ENCODE assay signal across 8 cellular contexts in the genomic region with DNA sequence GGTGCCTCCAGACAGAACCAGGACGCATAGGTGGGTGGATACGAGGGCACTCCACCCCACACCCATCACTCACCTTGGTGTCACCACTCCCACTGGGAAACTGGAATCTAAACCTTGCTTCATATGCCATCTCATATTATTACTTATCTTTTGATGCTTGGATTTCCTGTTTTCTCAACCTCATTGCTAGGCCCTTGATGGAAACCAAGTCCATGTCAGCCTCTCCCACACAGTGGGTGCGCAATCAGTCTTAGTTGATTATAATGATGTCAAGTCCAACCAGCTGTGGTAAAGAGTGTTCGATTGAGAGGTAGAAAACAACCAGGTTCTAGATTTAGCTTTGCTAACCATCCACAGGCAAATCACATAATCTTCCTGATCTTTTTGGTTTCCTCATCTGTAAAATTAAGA. TPM values are rescaled to one million over a fixed set of nuclear protein-coding genes. Genes with fewer than 3 reads are reported as not detected.
A peak's percentile ranks its signal among the peaks of the same experiment; 100 is the strongest.
DNase-seq lines count a peak whose midpoint lies in the region; ATAC-seq and TF ChIP-seq lines count a peak whose summit lies in the region.

No MANE protein-coding gene starts in this region.

- peak overlapping the region; percentile 66 to 71 (median 69) for H3K4me3 ChIP-seq in Peyer's patch
- H3K4me3 ChIP-seq in epithelial cell of esophagus (ENCODE audit: low read length) = peak overlapping the region; percentile 69
- peak overlapping the region; percentile 72 for H3K4me3 ChIP-seq in rectal smooth muscle tissue (ENCODE audit: low read length)

- no peak for TF ChIP-seq CTCF in Peyer's patch (IDR thresholded peaks at IDR 0.05)
- TF ChIP-seq CTCF in epithelial cell of esophagus (IDR thresholded peaks at IDR 0.05; ENCODE audit: insufficient read depth, low read depth, low read length, missing control alignments) = no peak

- H3K27me3 ChIP-seq in Peyer's patch (no peaks in the 10 kb centered on the region), rectal smooth muscle tissue (ENCODE audit: control insufficient read depth, insufficient read depth, low read length) (no peaks in the 10 kb centered on the region)

- no peak for TF ChIP-seq POLR2A in Peyer's patch (IDR thresholded peaks at IDR 0.05)

- no peaks in the 10 kb centered on the region for H3K9me3 ChIP-seq in ES-I3 (ENCODE audit: control insufficient read depth, insufficient read depth, low read length)
- no peaks in the 10 kb centered on the region for H3K9me3 ChIP-seq in Peyer's patch

- peaks cover 6% of the 10 kb centered on the region; the same call in 1 of the 2 replicates for H3K4me1 ChIP-seq in ES-I3 (ENCODE audit: insufficient read depth, low read length)
- peaks cover 0 to 21% (median 4%) of the 10 kb centered on the region in 4 donors for H3K4me1 ChIP-seq in Peyer's patch
- H3K4me1 ChIP-seq in rectal smooth muscle tissue (ENCODE audit: control insufficient read depth, insufficient read depth, low read length) = peaks cover 7% of the 10 kb centered on the region

- no peaks in the 10 kb centered on the region for H3K36me3 ChIP-seq in ES-I3 (ENCODE audit: insufficient read depth, low read length)
- no peaks in the 10 kb centered on the region for H3K36me3 ChIP-seq in Peyer's patch
- no peaks in the 10 kb centered on the region for H3K36me3 ChIP-seq in rectal smooth muscle tissue (ENCODE audit: control insufficient read depth, insufficient read depth, low read length)

- H3K9ac ChIP-seq in ES-I3 (ENCODE audit: low read depth, low read length) (peak overlapping the region; percentile 85), rectal smooth muscle tissue (ENCODE audit: low read length) (no peak overlapping the region)

- DNase-seq in Peyer's patch (no peak), epithelial cell of esophagus (ENCODE audit: low read depth) (no peak), globus pallidus (ENCODE audit: low spot score) (no peak), middle frontal gyrus (ENCODE audit: extremely low spot score, low spot score) (no peak)

- ATAC-seq in GM18867 (IDR thresholded peaks at IDR 0.05; ENCODE audit: unreplicated experiment) (no peak), GM18511 (IDR thresholded peaks at IDR 0.05; ENCODE audit: unreplicated experiment) (no peak)

- peak overlapping the region; percentile 81 to 95 (median 88) for H3K27ac ChIP-seq in Peyer's patch
- peak overlapping the region; percentile 85 for H3K27ac ChIP-seq in rectal smooth muscle tissue (ENCODE audit: low read depth, low read length)

RNA-seq across cellular contexts. Expression of gene DDHD1, which starts 0.6 kb away (rescaled TPM):
- total RNA-seq in Peyer's patch = 10 to 100 TPM in 3 of 4 donors, 1 to 10 TPM in 1; 5.3 to 42.1 (median 12.6) TPM
